ENCODE assay signal across 9 cellular contexts in the genomic region with DNA sequence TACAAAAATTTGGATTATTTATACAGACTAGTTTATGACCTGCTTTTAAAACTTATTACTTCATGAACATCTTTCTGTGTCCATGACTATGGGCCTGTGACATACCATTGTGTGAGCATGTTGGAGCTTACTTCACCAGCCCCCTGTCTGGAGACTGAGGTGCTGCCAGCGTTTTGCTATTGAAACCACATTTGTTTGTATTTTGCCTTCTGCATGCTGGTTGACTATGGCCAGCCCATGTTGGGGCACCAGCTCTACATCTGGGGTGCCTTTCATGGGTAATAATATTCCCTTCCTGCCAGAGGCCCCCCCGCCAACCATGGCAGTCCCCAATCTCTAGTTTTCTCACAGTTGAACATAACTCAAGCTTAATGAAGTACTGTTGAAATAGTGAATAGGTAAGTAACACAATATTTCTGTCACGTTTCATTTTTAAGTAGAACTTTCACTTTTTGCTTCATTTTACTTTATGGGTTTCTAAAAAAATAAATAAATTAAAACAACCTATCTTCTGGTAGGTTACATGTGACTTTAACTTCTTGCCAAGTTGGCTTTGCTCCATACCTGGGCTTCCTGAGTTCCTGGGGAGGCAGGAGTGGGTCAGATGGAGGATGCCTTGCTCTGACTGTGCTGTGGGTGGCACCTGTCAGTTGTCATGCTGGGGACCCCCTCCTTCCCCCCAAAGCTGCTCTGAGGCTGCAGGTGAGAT.
A peak's percentile ranks its signal among the peaks of the same experiment; 100 is the strongest.
DNase-seq lines count a peak whose midpoint lies in the region; ATAC-seq and TF ChIP-seq lines count a peak whose summit lies in the region.
"Had no signal": no experiment of that assay in that cellular context is flagged by ENCODE, and none has a peak within 500 bp of the region (broad histone marks: within the 10 kb centered on the region; RNA-seq: fewer than 3 reads in every experiment).

No MANE protein-coding gene starts in this region.

- no peaks in the 10 kb centered on the region for H4K20me1 ChIP-seq in SK-N-SH (ENCODE audit: insufficient read depth)
- no peaks in the 10 kb centered on the region for H4K20me1 ChIP-seq in SU-DHL-6 (ENCODE audit: low read depth, low read length)

- no peak for TF ChIP-seq POLR2A in esophagus muscularis mucosa (IDR thresholded peaks at IDR 0.05; ENCODE audit: low read depth)

- no peak overlapping the region for H3K9ac ChIP-seq in SK-N-SH
- no peak overlapping the region for H3K9ac ChIP-seq in SU-DHL-6 (ENCODE audit: low read length)

- H3K4me1 ChIP-seq in SK-N-SH (ENCODE audit: control insufficient read depth in 1 of 2, insufficient read depth in 2 of 2, low read depth in 1 of 2, low read length in 1 of 2) (peaks cover 40 to 44% of the 10 kb centered on the region in 2 experiments), esophagus muscularis mucosa (peaks cover 49 to 70% (median 53%) of the 10 kb centered on the region in 4 donors)

- H3K9me2 ChIP-seq in SK-N-SH (no peaks in the 10 kb centered on the region), SU-DHL-6 (replicated peaks; ENCODE audit: insufficient read depth, low read length) (no peaks in the 10 kb centered on the region)

- peak overlapping the region in 1 of 2 experiments; percentile 60; a peak in 2 of 4 replicates for H3K27ac ChIP-seq in SK-N-SH (ENCODE audit: low read depth in 2 of 2, low read length in 1 of 2)
- H3K27ac ChIP-seq in SU-DHL-6 (ENCODE audit: low read depth, low read length) = peak overlapping the region; percentile 71
- peak overlapping the region in 3 of 4 donors; percentile 25 to 51 (median 47) for H3K27ac ChIP-seq in esophagus muscularis mucosa (replicated peaks in 1 of 4)
- H3K27ac ChIP-seq: 22Rv1 had no signal

- no peak for ATAC-seq in SK-N-SH treated with all-trans-retinoic acid at 6 μM for 48 hours
- ATAC-seq in stimulated activated effector memory CD8-positive, alpha-beta T cell treated with anti-CD3 and anti-CD28 coated beads, Interleukin-12 subunit alpha, Interleukin-12 subunit beta, amount 100 ng/mL, for 72 hours = no peak
- no peak for ATAC-seq in HG02981 (IDR thresholded peaks at IDR 0.05; ENCODE audit: unreplicated experiment)

- H3K4me3 Mint-ChIP-seq in stimulated activated effector memory CD8-positive, alpha-beta T cell treated with anti-CD3 and anti-CD28 coated beads, Interleukin-12 subunit alpha, Interleukin-12 subunit beta, amount 100 ng/mL, for 72 hours = peak overlapping the region; percentile 83

- DNase-seq in SK-N-SH (no peak), esophagus muscularis mucosa (ENCODE audit: extremely low spot score) (no peak), NCI-H82 treated with DMSO at 0.1 percent for 48 hours (lab: John Stamatoyannopoulos, UW; ENCODE audit: unreplicated experiment) (no peak), SKM-1 treated with dmso at 0.1 percent for 144 hours (lab: John Stamatoyannopoulos, UW; ENCODE audit: unreplicated experiment) (no peak)
- no peak for DNase-seq in stimulated activated effector memory CD8-positive, alpha-beta T cell treated with anti-CD3 and anti-CD28 coated beads, Interleukin-12 subunit alpha, Interleukin-12 subunit beta, amount 100 ng/mL, for 72 hours (ENCODE audit: low spot score in 2 of 2)

- no peak for TF ChIP-seq RAD21 in SK-N-SH (IDR thresholded peaks at IDR 0.05; ENCODE audit: low read length)

- H3K36me3 Mint-ChIP-seq in stimulated activated effector memory CD8-positive, alpha-beta T cell treated with anti-CD3 and anti-CD28 coated beads, Interleukin-12 subunit alpha, Interleukin-12 subunit beta, amount 100 ng/mL, for 72 hours = peaks cover 17% of the 10 kb centered on the region

- TF ChIP-seq EP300 in SK-N-SH (IDR thresholded peaks at IDR 0.05; ENCODE audit: borderline replicate concordance in 1 of 2, low read depth in 1 of 2, low read length in 1 of 2) (no peak), esophagus muscularis mucosa (IDR thresholded peaks at IDR 0.05) (no peak)

- H3K79me2 ChIP-seq in SK-N-SH (ENCODE audit: insufficient read depth) = peaks cover 74% of the 10 kb centered on the region
- no peaks in the 10 kb centered on the region; the same call in 1 of the 2 replicates for H3K79me2 ChIP-seq in SU-DHL-6 (ENCODE audit: insufficient read depth, low read length)

- H3F3A ChIP-seq in SK-N-SH (replicated peaks; ENCODE audit: insufficient read depth) (peaks cover 28% of the 10 kb centered on the region), SU-DHL-6 (ENCODE audit: insufficient read depth) (peaks cover 31% of the 10 kb centered on the region)

- 88% methylated on average over 3 of the region's 3 CpGs for WGBS in SK-N-SH (ENCODE audit: low lambda C conversion rate)
- 82% methylated on average over 3 of the region's 3 CpGs for WGBS in esophagus muscularis mucosa

- no peak overlapping the region for H3K4me3 ChIP-seq in SK-N-SH (ENCODE audit: low read depth in 2 of 2, low read length in 1 of 2)
- H3K4me3 ChIP-seq in SU-DHL-6 (ENCODE audit: insufficient read depth, low read length, poor library complexity, severe bottlenecking) = no peak overlapping the region
- H3K4me3 ChIP-seq in esophagus muscularis mucosa = peak overlapping the region in 2 of 4 donors; percentile 11 to 13

- H3K27me3 ChIP-seq in SK-N-SH (ENCODE audit: insufficient read depth) (no peaks in the 10 kb centered on the region), SU-DHL-6 (ENCODE audit: low read length) (no peaks in the 10 kb centered on the region), esophagus muscularis mucosa (no peaks in the 10 kb centered on the region)

- peak overlapping the region; percentile 91 for H3K27ac Mint-ChIP-seq in stimulated activated effector memory CD8-positive, alpha-beta T cell treated with anti-CD3 and anti-CD28 coated beads, Interleukin-12 subunit alpha, Interleukin-12 subunit beta, amount 100 ng/mL, for 72 hours

- H3K36me3 ChIP-seq in SK-N-SH (replicated peaks in 1 of 2; ENCODE audit: control insufficient read depth in 1 of 2, insufficient read depth in 2 of 2, low read length in 1 of 2) (no peaks in the 10 kb centered on the region), SU-DHL-6 (ENCODE audit: low read length) (no peaks in the 10 kb centered on the region), esophagus muscularis mucosa (no peaks in the 10 kb centered on the region)

- POLR2A ChIA-PET in SK-N-SH (lab: Yijun Ruan, JAX) = no interaction called here

- H3K9me3 Mint-ChIP-seq in stimulated activated effector memory CD8-positive, alpha-beta T cell treated with anti-CD3 and anti-CD28 coated beads, Interleukin-12 subunit alpha, Interleukin-12 subunit beta, amount 100 ng/mL, for 72 hours = no peaks in the 10 kb centered on the region

- peaks cover 88% of the 10 kb centered on the region for H3K4me1 Mint-ChIP-seq in stimulated activated effector memory CD8-positive, alpha-beta T cell treated with anti-CD3 and anti-CD28 coated beads, Interleukin-12 subunit alpha, Interleukin-12 subunit beta, amount 100 ng/mL, for 72 hours

- H3K9me3 ChIP-seq in SK-N-SH (no peaks in the 10 kb centered on the region), SU-DHL-6 (ENCODE audit: insufficient read depth, low read length) (no peaks in the 10 kb centered on the region), esophagus muscularis mucosa (no peaks in the 10 kb centered on the region)

- H3K4me2 ChIP-seq in SK-N-SH = peak overlapping the region; percentile 48
- peak overlapping the region; percentile 68 for H3K4me2 ChIP-seq in SU-DHL-6 (ENCODE audit: low read depth, low read length, poor library complexity, severe bottlenecking)

- TF ChIP-seq CTCF in SK-N-SH (IDR thresholded peaks at IDR 0.05) (no peak), SU-DHL-6 (IDR thresholded peaks at IDR 0.05; ENCODE audit: insufficient read depth, low read length, poor library complexity, severe bottlenecking) (no peak), esophagus muscularis mucosa (IDR thresholded peaks at IDR 0.05) (no peak)

- H2AFZ ChIP-seq in SK-N-SH (ENCODE audit: low read depth) = no peak overlapping the region
- H2AFZ ChIP-seq in SU-DHL-6 (ENCODE audit: low read depth, low read length, severe bottlenecking) = no peak overlapping the region

- CTCF ChIA-PET in SK-N-SH (lab: Yijun Ruan, JAX) = interaction anchor here (0.6 to 2.7 kb wide), 4 partner anchors 9 to 159 kb away, joined by 3 to 8 read pairs (median 3); no protein-coding TSS in a partner anchor

- intact Hi-C loops in esophagus muscularis mucosa (cut with DNase I) = no loop called here

TF ChIP-seq in SK-N-SH, 30 proteins besides CTCF, POLR2A, EP300 and RAD21 (continues in another document):
- no peak for TF ChIP-seq ELF1 (IDR thresholded peaks at IDR 0.05)
- no peak for TF ChIP-seq FOXJ3 (CRISPR knock-in tag; IDR thresholded peaks at IDR 0.05)
- no peak for TF ChIP-seq MXI1 (IDR thresholded peaks at IDR 0.05; ENCODE audit: low read depth, low read length)
- TF ChIP-seq RCOR1 (IDR thresholded peaks at IDR 0.05; ENCODE audit: low read length) = no peak
- TF ChIP-seq TAF1 (IDR thresholded peaks at IDR 0.05; ENCODE audit: borderline replicate concordance, low read depth, low read length) = no peak
- TF ChIP-seq RXRA (IDR thresholded peaks at IDR 0.05; ENCODE audit: borderline replicate concordance, low read depth) = no peak
- TF ChIP-seq, protein P1, sequence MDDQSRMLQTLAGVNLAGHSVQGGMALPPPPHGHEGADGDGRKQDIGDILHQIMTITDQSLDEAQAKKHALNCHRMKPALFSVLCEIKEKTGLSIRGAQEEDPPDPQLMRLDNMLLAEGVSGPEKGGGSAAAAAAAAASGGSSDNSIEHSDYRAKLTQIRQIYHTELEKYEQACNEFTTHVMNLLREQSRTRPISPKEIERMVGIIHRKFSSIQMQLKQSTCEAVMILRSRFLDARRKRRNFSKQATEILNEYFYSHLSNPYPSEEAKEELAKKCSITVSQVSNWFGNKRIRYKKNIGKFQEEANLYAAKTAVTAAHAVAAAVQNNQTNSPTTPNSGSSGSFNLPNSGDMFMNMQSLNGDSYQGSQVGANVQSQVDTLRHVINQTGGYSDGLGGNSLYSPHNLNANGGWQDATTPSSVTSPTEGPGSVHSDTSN (IDR thresholded peaks at IDR 0.05) = no peak

TF ChIP-seq in SK-N-SH treated with all-trans-retinoic acid at 6 μM for 48 hours, 23 proteins besides CTCF, POLR2A, EP300 and RAD21 (continues in another document):
- TF ChIP-seq TCF4 (CRISPR knock-in tag; IDR thresholded peaks at IDR 0.05; ENCODE audit: borderline replicate concordance) = no peak
